In the genomic region with DNA sequence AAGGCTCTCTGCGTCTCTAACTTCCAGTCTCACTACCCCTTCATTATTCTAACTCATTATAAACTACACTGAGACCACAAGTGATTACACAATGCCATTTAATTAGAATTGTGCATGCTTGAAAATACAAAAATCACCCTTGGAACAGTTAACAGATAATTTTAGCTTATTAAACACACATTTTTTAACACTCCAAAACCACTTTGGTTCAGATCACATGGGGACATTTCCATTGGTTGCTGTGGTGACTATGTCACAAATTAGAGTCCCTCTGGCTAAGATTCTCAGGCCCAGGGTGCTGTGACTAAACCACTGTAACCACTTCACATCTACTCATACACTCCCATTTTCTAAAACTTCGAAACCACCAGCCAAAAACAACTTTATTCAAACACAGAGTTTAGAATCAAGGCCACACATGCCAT, we compare ENCODE assay signal across 1 cellular context.
TF ChIP-seq lines count a peak whose summit lies in the region.

No MANE protein-coding gene starts in this region.

TF ChIP-seq in GM12878, 131 proteins besides CTCF, POLR2A, EP300 and RAD21 (continues in another document):
- TF ChIP-seq, protein P1, sequence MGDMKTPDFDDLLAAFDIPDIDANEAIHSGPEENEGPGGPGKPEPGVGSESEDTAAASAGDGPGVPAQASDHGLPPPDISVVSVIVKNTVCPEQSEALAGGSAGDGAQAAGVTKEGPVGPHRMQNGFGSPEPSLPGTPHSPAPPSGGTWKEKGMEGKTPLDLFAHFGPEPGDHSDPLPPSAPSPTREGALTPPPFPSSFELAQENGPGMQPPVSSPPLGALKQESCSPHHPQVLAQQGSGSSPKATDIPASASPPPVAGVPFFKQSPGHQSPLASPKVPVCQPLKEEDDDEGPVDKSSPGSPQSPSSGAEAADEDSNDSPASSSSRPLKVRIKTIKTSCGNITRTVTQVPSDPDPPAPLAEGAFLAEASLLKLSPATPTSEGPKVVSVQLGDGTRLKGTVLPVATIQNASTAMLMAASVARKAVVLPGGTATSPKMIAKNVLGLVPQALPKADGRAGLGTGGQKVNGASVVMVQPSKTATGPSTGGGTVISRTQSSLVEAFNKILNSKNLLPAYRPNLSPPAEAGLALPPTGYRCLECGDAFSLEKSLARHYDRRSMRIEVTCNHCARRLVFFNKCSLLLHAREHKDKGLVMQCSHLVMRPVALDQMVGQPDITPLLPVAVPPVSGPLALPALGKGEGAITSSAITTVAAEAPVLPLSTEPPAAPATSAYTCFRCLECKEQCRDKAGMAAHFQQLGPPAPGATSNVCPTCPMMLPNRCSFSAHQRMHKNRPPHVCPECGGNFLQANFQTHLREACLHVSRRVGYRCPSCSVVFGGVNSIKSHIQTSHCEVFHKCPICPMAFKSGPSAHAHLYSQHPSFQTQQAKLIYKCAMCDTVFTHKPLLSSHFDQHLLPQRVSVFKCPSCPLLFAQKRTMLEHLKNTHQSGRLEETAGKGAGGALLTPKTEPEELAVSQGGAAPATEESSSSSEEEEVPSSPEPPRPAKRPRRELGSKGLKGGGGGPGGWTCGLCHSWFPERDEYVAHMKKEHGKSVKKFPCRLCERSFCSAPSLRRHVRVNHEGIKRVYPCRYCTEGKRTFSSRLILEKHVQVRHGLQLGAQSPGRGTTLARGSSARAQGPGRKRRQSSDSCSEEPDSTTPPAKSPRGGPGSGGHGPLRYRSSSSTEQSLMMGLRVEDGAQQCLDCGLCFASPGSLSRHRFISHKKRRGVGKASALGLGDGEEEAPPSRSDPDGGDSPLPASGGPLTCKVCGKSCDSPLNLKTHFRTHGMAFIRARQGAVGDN (IDR thresholded peaks at IDR 0.05) = no peak
- TF ChIP-seq, protein P2, sequence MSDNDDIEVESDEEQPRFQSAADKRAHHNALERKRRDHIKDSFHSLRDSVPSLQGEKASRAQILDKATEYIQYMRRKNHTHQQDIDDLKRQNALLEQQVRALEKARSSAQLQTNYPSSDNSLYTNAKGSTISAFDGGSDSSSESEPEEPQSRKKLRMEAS (IDR thresholded peaks at IDR 0.05; ENCODE audit: low read depth, low read length) = no peak
- TF ChIP-seq SMAD5 (IDR thresholded peaks at IDR 0.05; ENCODE audit: low read depth) (no peak), RCOR1 (conservative IDR thresholded peaks at IDR 0.05; ENCODE audit: low read depth, low read length) (no peak), EED (IDR thresholded peaks at IDR 0.05; ENCODE audit: low read depth) (no peak), PML (IDR thresholded peaks at IDR 0.05; ENCODE audit: low read length) (no peak), RUNX3 (IDR thresholded peaks at IDR 0.05; ENCODE audit: low read length) (peak; percentile 48), BHLHE40 (IDR thresholded peaks at IDR 0.05; ENCODE audit: borderline replicate concordance in 1 of 2, low read depth in 2 of 2, low read length in 1 of 2) (peak in 1 of 2 experiments; percentile 36; a peak in 2 of 4 replicates), ZBED1 (IDR thresholded peaks at IDR 0.05; ENCODE audit: borderline replicate concordance) (no peak), MTA2 (IDR thresholded peaks at IDR 0.05; ENCODE audit: low read depth) (peak; percentile 98), NR2F1 (conservative IDR thresholded peaks at IDR 0.05) (no peak), FOS (IDR thresholded peaks at IDR 0.05; ENCODE audit: borderline replicate concordance, extremely low read depth, insufficient read length) (no peak), EZH2 (IDR thresholded peaks at IDR 0.05; ENCODE audit: borderline replicate concordance, control insufficient read depth, low read depth, low read length) (no peak), CHD2 (IDR thresholded peaks at IDR 0.05; ENCODE audit: borderline replicate concordance, low read depth, low read length) (no peak), TCF3 (IDR thresholded peaks at IDR 0.05; ENCODE audit: borderline replicate concordance, insufficient read depth, low read depth, low read length) (no peak), FOXK2 (IDR thresholded peaks at IDR 0.05) (no peak), CREM (IDR thresholded peaks at IDR 0.05; ENCODE audit: low read depth) (no peak), EGR1 (IDR thresholded peaks at IDR 0.05; ENCODE audit: borderline replicate concordance in 1 of 2, low read depth in 2 of 2, low read length in 2 of 2) (no peak), IKZF2 (IDR thresholded peaks at IDR 0.05) (no peak), ATF7 (IDR thresholded peaks at IDR 0.05; ENCODE audit: low read depth) (peak; percentile 78)
- TF ChIP-seq, protein P3, sequence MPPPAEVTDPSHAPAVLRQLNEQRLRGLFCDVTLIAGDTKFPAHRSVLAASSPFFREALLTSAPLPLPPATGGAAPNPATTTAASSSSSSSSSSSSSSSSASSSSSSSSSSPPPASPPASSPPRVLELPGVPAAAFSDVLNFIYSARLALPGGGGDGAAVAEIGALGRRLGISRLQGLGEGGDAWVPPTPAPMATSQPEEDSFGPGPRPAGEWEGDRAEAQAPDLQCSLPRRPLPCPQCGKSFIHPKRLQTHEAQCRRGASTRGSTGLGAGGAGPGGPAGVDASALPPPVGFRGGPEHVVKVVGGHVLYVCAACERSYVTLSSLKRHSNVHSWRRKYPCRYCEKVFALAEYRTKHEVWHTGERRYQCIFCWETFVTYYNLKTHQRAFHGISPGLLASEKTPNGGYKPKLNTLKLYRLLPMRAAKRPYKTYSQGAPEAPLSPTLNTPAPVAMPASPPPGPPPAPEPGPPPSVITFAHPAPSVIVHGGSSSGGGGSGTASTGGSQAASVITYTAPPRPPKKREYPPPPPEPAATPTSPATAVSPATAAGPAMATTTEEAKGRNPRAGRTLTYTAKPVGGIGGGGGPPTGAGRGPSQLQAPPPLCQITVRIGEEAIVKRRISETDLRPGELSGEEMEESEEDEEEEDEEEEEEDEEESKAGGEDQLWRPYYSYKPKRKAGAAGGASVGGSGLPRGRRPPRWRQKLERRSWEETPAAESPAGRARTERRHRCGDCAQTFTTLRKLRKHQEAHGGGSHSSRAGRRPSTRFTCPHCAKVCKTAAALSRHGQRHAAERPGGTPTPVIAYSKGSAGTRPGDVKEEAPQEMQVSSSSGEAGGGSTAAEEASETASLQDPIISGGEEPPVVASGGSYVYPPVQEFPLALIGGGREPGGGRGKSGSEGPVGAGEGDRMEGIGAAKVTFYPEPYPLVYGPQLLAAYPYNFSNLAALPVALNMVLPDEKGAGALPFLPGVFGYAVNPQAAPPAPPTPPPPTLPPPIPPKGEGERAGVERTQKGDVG (CRISPR knock-in tag; IDR thresholded peaks at IDR 0.05) = no peak
- TF ChIP-seq, protein P4, sequence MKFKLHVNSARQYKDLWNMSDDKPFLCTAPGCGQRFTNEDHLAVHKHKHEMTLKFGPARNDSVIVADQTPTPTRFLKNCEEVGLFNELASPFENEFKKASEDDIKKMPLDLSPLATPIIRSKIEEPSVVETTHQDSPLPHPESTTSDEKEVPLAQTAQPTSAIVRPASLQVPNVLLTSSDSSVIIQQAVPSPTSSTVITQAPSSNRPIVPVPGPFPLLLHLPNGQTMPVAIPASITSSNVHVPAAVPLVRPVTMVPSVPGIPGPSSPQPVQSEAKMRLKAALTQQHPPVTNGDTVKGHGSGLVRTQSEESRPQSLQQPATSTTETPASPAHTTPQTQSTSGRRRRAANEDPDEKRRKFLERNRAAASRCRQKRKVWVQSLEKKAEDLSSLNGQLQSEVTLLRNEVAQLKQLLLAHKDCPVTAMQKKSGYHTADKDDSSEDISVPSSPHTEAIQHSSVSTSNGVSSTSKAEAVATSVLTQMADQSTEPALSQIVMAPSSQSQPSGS (IDR thresholded peaks at IDR 0.05; ENCODE audit: low read length) = no peak
- TF ChIP-seq, protein P5, sequence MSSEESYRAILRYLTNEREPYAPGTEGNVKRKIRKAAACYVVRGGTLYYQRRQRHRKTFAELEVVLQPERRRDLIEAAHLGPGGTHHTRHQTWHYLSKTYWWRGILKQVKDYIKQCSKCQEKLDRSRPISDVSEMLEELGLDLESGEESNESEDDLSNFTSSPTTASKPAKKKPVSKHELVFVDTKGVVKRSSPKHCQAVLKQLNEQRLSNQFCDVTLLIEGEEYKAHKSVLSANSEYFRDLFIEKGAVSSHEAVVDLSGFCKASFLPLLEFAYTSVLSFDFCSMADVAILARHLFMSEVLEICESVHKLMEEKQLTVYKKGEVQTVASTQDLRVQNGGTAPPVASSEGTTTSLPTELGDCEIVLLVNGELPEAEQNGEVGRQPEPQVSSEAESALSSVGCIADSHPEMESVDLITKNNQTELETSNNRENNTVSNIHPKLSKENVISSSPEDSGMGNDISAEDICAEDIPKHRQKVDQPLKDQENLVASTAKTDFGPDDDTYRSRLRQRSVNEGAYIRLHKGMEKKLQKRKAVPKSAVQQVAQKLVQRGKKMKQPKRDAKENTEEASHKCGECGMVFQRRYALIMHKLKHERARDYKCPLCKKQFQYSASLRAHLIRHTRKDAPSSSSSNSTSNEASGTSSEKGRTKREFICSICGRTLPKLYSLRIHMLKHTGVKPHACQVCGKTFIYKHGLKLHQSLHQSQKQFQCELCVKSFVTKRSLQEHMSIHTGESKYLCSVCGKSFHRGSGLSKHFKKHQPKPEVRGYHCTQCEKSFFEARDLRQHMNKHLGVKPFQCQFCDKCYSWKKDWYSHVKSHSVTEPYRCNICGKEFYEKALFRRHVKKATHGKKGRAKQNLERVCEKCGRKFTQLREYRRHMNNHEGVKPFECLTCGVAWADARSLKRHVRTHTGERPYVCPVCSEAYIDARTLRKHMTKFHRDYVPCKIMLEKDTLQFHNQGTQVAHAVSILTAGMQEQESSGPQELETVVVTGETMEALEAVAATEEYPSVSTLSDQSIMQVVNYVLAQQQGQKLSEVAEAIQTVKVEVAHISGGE (CRISPR knock-in tag; IDR thresholded peaks at IDR 0.05) = no peak
- TF ChIP-seq, protein P6, sequence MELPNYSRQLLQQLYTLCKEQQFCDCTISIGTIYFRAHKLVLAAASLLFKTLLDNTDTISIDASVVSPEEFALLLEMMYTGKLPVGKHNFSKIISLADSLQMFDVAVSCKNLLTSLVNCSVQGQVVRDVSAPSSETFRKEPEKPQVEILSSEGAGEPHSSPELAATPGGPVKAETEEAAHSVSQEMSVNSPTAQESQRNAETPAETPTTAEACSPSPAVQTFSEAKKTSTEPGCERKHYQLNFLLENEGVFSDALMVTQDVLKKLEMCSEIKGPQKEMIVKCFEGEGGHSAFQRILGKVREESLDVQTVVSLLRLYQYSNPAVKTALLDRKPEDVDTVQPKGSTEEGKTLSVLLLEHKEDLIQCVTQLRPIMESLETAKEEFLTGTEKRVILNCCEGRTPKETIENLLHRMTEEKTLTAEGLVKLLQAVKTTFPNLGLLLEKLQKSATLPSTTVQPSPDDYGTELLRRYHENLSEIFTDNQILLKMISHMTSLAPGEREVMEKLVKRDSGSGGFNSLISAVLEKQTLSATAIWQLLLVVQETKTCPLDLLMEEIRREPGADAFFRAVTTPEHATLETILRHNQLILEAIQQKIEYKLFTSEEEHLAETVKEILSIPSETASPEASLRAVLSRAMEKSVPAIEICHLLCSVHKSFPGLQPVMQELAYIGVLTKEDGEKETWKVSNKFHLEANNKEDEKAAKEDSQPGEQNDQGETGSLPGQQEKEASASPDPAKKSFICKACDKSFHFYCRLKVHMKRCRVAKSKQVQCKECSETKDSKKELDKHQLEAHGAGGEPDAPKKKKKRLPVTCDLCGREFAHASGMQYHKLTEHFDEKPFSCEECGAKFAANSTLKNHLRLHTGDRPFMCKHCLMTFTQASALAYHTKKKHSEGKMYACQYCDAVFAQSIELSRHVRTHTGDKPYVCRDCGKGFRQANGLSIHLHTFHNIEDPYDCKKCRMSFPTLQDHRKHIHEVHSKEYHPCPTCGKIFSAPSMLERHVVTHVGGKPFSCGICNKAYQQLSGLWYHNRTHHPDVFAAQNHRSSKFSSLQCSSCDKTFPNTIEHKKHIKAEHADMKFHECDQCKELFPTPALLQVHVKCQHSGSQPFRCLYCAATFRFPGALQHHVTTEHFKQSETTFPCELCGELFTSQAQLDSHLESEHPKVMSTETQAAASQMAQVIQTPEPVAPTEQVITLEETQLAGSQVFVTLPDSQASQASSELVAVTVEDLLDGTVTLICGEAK (IDR thresholded peaks at IDR 0.05; ENCODE audit: borderline replicate concordance) = peak; percentile 95
- TF ChIP-seq, protein P7, sequence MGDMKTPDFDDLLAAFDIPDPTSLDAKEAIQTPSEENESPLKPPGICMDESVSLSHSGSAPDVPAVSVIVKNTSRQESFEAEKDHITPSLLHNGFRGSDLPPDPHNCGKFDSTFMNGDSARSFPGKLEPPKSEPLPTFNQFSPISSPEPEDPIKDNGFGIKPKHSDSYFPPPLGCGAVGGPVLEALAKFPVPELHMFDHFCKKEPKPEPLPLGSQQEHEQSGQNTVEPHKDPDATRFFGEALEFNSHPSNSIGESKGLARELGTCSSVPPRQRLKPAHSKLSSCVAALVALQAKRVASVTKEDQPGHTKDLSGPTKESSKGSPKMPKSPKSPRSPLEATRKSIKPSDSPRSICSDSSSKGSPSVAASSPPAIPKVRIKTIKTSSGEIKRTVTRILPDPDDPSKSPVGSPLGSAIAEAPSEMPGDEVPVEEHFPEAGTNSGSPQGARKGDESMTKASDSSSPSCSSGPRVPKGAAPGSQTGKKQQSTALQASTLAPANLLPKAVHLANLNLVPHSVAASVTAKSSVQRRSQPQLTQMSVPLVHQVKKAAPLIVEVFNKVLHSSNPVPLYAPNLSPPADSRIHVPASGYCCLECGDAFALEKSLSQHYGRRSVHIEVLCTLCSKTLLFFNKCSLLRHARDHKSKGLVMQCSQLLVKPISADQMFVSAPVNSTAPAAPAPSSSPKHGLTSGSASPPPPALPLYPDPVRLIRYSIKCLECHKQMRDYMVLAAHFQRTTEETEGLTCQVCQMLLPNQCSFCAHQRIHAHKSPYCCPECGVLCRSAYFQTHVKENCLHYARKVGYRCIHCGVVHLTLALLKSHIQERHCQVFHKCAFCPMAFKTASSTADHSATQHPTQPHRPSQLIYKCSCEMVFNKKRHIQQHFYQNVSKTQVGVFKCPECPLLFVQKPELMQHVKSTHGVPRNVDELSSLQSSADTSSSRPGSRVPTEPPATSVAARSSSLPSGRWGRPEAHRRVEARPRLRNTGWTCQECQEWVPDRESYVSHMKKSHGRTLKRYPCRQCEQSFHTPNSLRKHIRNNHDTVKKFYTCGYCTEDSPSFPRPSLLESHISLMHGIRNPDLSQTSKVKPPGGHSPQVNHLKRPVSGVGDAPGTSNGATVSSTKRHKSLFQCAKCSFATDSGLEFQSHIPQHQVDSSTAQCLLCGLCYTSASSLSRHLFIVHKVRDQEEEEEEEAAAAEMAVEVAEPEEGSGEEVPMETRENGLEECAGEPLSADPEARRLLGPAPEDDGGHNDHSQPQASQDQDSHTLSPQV (IDR thresholded peaks at IDR 0.05) = no peak
- TF ChIP-seq, protein P8, sequence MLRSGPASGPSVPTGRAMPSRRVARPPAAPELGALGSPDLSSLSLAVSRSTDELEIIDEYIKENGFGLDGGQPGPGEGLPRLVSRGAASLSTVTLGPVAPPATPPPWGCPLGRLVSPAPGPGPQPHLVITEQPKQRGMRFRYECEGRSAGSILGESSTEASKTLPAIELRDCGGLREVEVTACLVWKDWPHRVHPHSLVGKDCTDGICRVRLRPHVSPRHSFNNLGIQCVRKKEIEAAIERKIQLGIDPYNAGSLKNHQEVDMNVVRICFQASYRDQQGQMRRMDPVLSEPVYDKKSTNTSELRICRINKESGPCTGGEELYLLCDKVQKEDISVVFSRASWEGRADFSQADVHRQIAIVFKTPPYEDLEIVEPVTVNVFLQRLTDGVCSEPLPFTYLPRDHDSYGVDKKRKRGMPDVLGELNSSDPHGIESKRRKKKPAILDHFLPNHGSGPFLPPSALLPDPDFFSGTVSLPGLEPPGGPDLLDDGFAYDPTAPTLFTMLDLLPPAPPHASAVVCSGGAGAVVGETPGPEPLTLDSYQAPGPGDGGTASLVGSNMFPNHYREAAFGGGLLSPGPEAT (IDR thresholded peaks at IDR 0.05; ENCODE audit: low read depth) = 0 out of 2 replicates have a peak, but pooled peaks have one; percentile 25
- TF ChIP-seq, protein P9, sequence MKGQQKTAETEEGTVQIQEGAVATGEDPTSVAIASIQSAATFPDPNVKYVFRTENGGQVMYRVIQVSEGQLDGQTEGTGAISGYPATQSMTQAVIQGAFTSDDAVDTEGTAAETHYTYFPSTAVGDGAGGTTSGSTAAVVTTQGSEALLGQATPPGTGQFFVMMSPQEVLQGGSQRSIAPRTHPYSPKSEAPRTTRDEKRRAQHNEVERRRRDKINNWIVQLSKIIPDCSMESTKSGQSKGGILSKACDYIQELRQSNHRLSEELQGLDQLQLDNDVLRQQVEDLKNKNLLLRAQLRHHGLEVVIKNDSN (IDR thresholded peaks at IDR 0.05; ENCODE audit: borderline replicate concordance, extremely low read length, insufficient read depth, low read depth, low read length) = no peak
